Comparison of ENCODE assay signal across 10 cellular contexts in the genomic region with DNA sequence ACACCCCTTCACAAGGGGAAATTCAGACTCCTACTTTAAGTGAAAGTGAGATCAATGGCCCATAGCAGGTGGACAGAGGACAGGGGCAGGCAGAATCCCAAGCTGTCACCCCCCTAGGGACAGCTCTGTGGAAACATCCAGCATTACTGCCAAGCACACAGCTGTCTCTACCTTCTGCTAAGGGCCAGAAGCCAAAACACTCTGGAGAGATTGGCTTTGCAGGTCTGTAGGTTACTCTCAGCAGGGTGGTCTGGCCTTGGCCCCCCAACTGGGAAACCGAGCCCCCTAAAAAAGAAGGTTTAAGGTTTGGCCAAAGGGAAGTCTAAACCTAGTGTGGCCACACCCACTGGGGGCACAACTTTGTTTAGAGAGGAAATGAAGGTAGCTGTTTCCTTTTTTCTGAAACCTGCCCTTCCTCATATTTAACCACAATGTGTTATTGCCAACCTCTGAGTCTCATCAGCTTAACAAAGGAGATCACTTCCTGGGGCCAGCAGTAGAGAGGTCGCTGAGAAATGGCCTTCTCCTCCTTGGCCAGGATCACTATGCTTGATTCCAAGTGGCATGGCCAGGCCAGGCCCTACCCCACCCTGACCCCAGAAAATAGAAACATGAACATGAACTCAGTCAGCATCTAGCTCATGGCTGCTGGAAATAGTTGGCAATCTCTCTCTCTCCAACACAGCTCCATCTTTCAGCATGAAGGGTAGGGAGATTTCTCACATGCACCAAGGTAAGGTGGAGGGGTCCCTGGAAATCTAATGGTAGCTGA. TPM values are rescaled to one million over a fixed set of nuclear protein-coding genes. Genes with fewer than 3 reads are reported as not detected.
DNase-seq lines count a peak whose midpoint lies in the region; ATAC-seq and TF ChIP-seq lines count a peak whose summit lies in the region.
"Had no signal": no experiment of that assay in that cellular context is flagged by ENCODE, and none has a peak within 500 bp of the region (broad histone marks: within the 10 kb centered on the region; RNA-seq: fewer than 3 reads in every experiment).

No MANE protein-coding gene starts in this region.

- peaks cover 14% of the 10 kb centered on the region for H3K36me3 Mint-ChIP-seq in osteocyte (ENCODE audit: unreplicated experiment)

- H3K4me3 ChIP-seq in mucosa of rectum (ENCODE audit: low read length in 2 of 2), result no peak overlapping the region

- no peaks in the 10 kb centered on the region for H3K9me3 ChIP-seq in mucosa of rectum (ENCODE audit: control insufficient read depth in 2 of 2, low read length in 2 of 2)

- ATAC-seq in GM18868 (IDR thresholded peaks at IDR 0.05; ENCODE audit: unreplicated experiment) (no peak), HG03469 (IDR thresholded peaks at IDR 0.05; ENCODE audit: unreplicated experiment) (no peak)
- ATAC-seq: HCT116 had no signal

- H3K4me1 ChIP-seq in mucosa of rectum (ENCODE audit: control insufficient read depth in 2 of 2, insufficient read depth in 2 of 2, low read length in 2 of 2), result peaks cover 3 to 11% of the 10 kb centered on the region in 2 donors

- H3K27me3 ChIP-seq in mucosa of rectum (ENCODE audit: control insufficient read depth in 2 of 2, insufficient read depth in 2 of 2, low read length in 2 of 2), result no peaks in the 10 kb centered on the region

- H3K9me3 Mint-ChIP-seq in osteocyte (ENCODE audit: unreplicated experiment), result no peaks in the 10 kb centered on the region

- no peak overlapping the region for H3K4me3 Mint-ChIP-seq in osteocyte (ENCODE audit: unreplicated experiment)

- peak overlapping the region; percentile 28 to 82 for H3K27ac ChIP-seq in mucosa of rectum (ENCODE audit: low read depth in 2 of 2, low read length in 2 of 2)

- DNase-seq in DMS 273 (lab: John Stamatoyannopoulos, UW; ENCODE audit: unreplicated experiment) (peak; percentile 84), NAMALWA (ENCODE audit: low spot score) (peak; percentile 61), cerebellar cortex (ENCODE audit: low spot score) (no peak), osteocyte (ENCODE audit: extremely low spot score, unreplicated experiment) (no peak)
- DNase-seq in activated T-cell treated with anti-CD3 and anti-CD28 coated beads, Interleukin-2, amount 50 U/mL, for 1 hour, result peak; percentile 42
- DNase-seq: NCI-H2081 treated with DMSO at 0.1 percent for 48 hours had no signal

- TF ChIP-seq CTCF in osteocyte (IDR thresholded peaks at IDR 0.05), result no peak

- H3K9ac ChIP-seq in mucosa of rectum (ENCODE audit: low read depth in 1 of 2, low read length in 2 of 2), result peak overlapping the region in 1 of 2 donors; percentile 32

- peaks cover 14% of the 10 kb centered on the region for H3K4me1 Mint-ChIP-seq in osteocyte (ENCODE audit: unreplicated experiment)

- H3K27ac Mint-ChIP-seq in osteocyte (ENCODE audit: unreplicated experiment), result no peak overlapping the region

- no peaks in the 10 kb centered on the region for H3K27me3 Mint-ChIP-seq in osteocyte (ENCODE audit: unreplicated experiment)

- peaks cover 7 to 16% of the 10 kb centered on the region in 2 donors for H3K36me3 ChIP-seq in mucosa of rectum (ENCODE audit: control insufficient read depth in 2 of 2, insufficient read depth in 2 of 2, low read length in 2 of 2)

RNA-seq across cellular contexts. Expression of a gene that starts 25.9 kb away (rescaled TPM):
- 48.4 and 50.8 TPM in 2 replicates for total RNA-seq in osteocyte

RNA-seq across cellular contexts. Expression of a gene that starts 32.1 kb away (rescaled TPM):
- total RNA-seq in osteocyte, result 44.7 and 46.3 TPM in 2 replicates

RNA-seq across cellular contexts. Expression of a gene that starts 43.9 kb away (rescaled TPM):
- 104 TPM in 2 replicates for total RNA-seq in osteocyte

Comparison
In these comparisons a context has a peak if more than half of its experiments do, and no peak if none do; other contexts are left out.
1. DNase-seq: peak in DMS 273 (single experiment), NAMALWA (single experiment) and activated T-cell treated with anti-CD3 and anti-CD28 coated beads, Interleukin-2, amount 50 U/mL, for 1 hour (single experiment); none in cerebellar cortex (single experiment) and osteocyte (single experiment).